26 cellular contexts compared by ENCODE assay signal in genomic region chr17:81477173-81477572, GRCh38. TPM values are rescaled to one million over a fixed set of nuclear protein-coding genes. Genes with fewer than 3 reads are reported as not detected.
"Had no signal": no experiment of that assay in that cellular context is flagged by ENCODE, and none has a peak within 500 bp of the region (broad histone marks: within the 10 kb centered on the region; RNA-seq: fewer than 3 reads in every experiment).

No MANE protein-coding gene starts in this region.

- H3K4me1 Mint-ChIP-seq: central memory CD8-positive, alpha-beta T cell had no signal

- H3K27ac Mint-ChIP-seq: activated CD4-positive, alpha-beta T cell treated with anti-CD3 and anti-CD28 coated beads for 36 hours; activated CD8-positive, alpha-beta memory T cell treated with anti-CD3 and anti-CD28 coated beads, Interleukin-2, amount 10 ng/mL, durations not matched to agents 7 days and 5 days; activated CD8-positive, alpha-beta T cell treated with anti-CD3 and anti-CD28 coated beads, Interleukin-2, amount 10 ng/mL, durations not matched to agents 7 days and 5 days; natural killer cell treated with Interleukin-12 subunit alpha and Interleukin-12 subunit beta and Interleukin-15 and Interleukin-18, amount 100 ng/mL, for 72 hours had no signal

- H3K9ac ChIP-seq: parathyroid adenoma had no signal

- H3K9me3 Mint-ChIP-seq: activated naive CD4-positive, alpha-beta T cell treated with anti-CD3 and anti-CD28 coated beads, Interleukin-2, amount 50 U/mL, for 72 hours; central memory CD8-positive, alpha-beta T cell; natural killer cell treated with Interleukin-12 subunit alpha and Interleukin-12 subunit beta and Interleukin-15 and Interleukin-18, amount 100 ng/mL, for 72 hours had no signal

- H3K36me3 ChIP-seq: gastrocnemius medialis, left ventricle myocardium inferior, suprapubic skin, tibial artery, upper lobe of right lung had no signal

- H3K4me3 ChIP-seq: gastrocnemius medialis, hepatocyte, left ventricle myocardium inferior, mucosa of descending colon, psoas muscle, suprapubic skin, tibial artery, upper lobe of right lung had no signal

- DNase-seq: activated CD4-positive, alpha-beta T cell treated with anti-CD3 and anti-CD28 coated beads for 36 hours; activated CD4-positive, CD25-positive, alpha-beta regulatory T cell; activated CD8-positive, alpha-beta memory T cell treated with anti-CD3 and anti-CD28 coated beads, Interleukin-2, amount 10 ng/mL, durations not matched to agents 7 days and 5 days; activated CD8-positive, alpha-beta T cell treated with anti-CD3 and anti-CD28 coated beads, Interleukin-2, amount 10 ng/mL, durations not matched to agents 7 days and 5 days; activated naive CD4-positive, alpha-beta T cell; activated T-cell treated with anti-CD3 and anti-CD28 coated beads, Interleukin-2, amount 50 U/mL, for 48 hours; dermis blood vessel endothelial cell; effector CD4-positive, alpha-beta T cell; gastrocnemius medialis; islet precursor cell; left ventricle myocardium inferior; mucosa of descending colon; nucleus accumbens; psoas muscle; stimulated activated CD4-positive, alpha-beta T cell treated with anti-CD3 and anti-CD28 coated beads, Interleukin-15, amount 100 ng/mL, for 24 hours; stimulated activated CD4-positive, alpha-beta T cell treated with anti-CD3 and anti-CD28 coated beads, Interleukin-2, amount 100 ng/mL, for 24 hours; stimulated activated naive CD4-positive, alpha-beta T cell; tibial artery; upper lobe of right lung had no signal

- H3K27me3 ChIP-seq: gastrocnemius medialis, hepatocyte, suprapubic skin, upper lobe of right lung had no signal

- H3K27ac ChIP-seq: gastrocnemius medialis, hepatocyte, left ventricle myocardium inferior, parathyroid adenoma, psoas muscle, suprapubic skin, tibial artery, upper lobe of right lung had no signal

- H3K9me3 ChIP-seq: gastrocnemius medialis, left ventricle myocardium inferior, mucosa of descending colon, psoas muscle, suprapubic skin, tibial artery, upper lobe of right lung had no signal

- H3K4me3 Mint-ChIP-seq: activated CD4-positive, alpha-beta T cell treated with anti-CD3 and anti-CD28 coated beads for 36 hours; activated CD8-positive, alpha-beta memory T cell treated with anti-CD3 and anti-CD28 coated beads, Interleukin-2, amount 10 ng/mL, durations not matched to agents 7 days and 5 days; activated CD8-positive, alpha-beta T cell treated with anti-CD3 and anti-CD28 coated beads, Interleukin-2, amount 10 ng/mL, durations not matched to agents 7 days and 5 days; central memory CD8-positive, alpha-beta T cell; natural killer cell treated with Interleukin-12 subunit alpha and Interleukin-12 subunit beta and Interleukin-15 and Interleukin-18, amount 100 ng/mL, for 72 hours had no signal

- H3K36me3 Mint-ChIP-seq: activated CD8-positive, alpha-beta memory T cell treated with anti-CD3 and anti-CD28 coated beads, Interleukin-2, amount 10 ng/mL, durations not matched to agents 7 days and 5 days; activated naive CD4-positive, alpha-beta T cell treated with anti-CD3 and anti-CD28 coated beads, Interleukin-2, amount 50 U/mL, for 72 hours; natural killer cell treated with Interleukin-12 subunit alpha and Interleukin-12 subunit beta and Interleukin-15 and Interleukin-18, amount 100 ng/mL, for 72 hours had no signal

RNA-seq across cellular contexts. Expression of gene FSCN2, which starts 51.0 kb away (rescaled TPM):
- total RNA-seq: epithelial cell of proximal tubule had no signal
